In the genomic region with DNA sequence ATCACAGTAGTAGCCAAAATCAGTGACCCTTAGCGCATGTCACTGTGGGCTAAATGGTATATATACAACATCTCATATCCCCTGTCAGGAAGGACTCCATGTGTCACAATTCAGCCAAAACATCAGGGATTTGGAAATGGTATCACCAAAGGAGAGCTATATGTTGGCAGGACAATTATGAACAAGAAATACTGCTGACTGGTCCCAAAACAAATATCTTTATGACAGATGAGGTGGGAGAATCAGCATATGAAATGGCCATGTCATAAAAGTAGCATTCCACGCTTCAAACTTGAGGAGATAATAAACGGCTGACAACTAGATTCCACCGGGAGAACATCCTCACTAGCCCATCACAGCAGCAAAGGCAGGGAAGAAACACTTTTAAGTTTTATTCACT, we compare ENCODE assay signal across 32 cellular contexts.
"Had no signal": no experiment of that assay in that cellular context is flagged by ENCODE, and none has a peak within 500 bp of the region (broad histone marks: within the 10 kb centered on the region; RNA-seq: fewer than 3 reads in every experiment).

No MANE protein-coding gene starts in this region.

- H3K36me3 ChIP-seq: ascending aorta, cardiac muscle cell had no signal

- H3K9me3 Mint-ChIP-seq: activated CD4-positive, alpha-beta T cell treated with anti-CD3 and anti-CD28 coated beads, Interleukin-2, amount 10 ng/mL, durations not matched to agents 24 days and 14 days; activated naive CD8-positive, alpha-beta T cell treated with anti-CD3 and anti-CD28 coated beads, Interleukin-2, amount 10 ng/mL, durations not matched to agents 7 days and 5 days; activated T-cell treated with anti-CD3 and anti-CD28 coated beads, Interleukin-2, amount 50 U/mL, for 24 hours; activated T-helper 2 cell treated with anti-CD3 and anti-CD28 coated beads, Interferon-gamma antibody, Interleukin-2, Interleukin-4, amounts not matched to agents 10 μg/mL and 5 μg/mL and 100 μg/mL, durations not matched to agents 14 hours and 24 hours and 36 hours had no signal

- H2AFZ ChIP-seq: PC-9 had no signal

- H3K4me3 ChIP-seq: ascending aorta, cardiac muscle cell, PC-9 had no signal

- H3K27me3 ChIP-seq: ascending aorta, cardiac muscle cell had no signal

- H3K4me2 ChIP-seq: PC-9 had no signal

- H3K27ac Mint-ChIP-seq: activated CD4-positive, alpha-beta T cell treated with anti-CD3 and anti-CD28 coated beads, Interleukin-2, amount 10 ng/mL, durations not matched to agents 24 days and 14 days; activated CD8-positive, alpha-beta T cell treated with anti-CD3 and anti-CD28 coated beads, Interleukin-2, amount 10 ng/mL, durations not matched to agents 7 days and 5 days; activated naive CD4-positive, alpha-beta T cell treated with anti-CD3 and anti-CD28 coated beads, Interleukin-2, amount 50 U/mL, for 24 hours; activated naive CD8-positive, alpha-beta T cell treated with anti-CD3 and anti-CD28 coated beads, Interleukin-2, amount 10 ng/mL, durations not matched to agents 7 days and 5 days; activated T-cell treated with anti-CD3 and anti-CD28 coated beads, Interleukin-2, amount 50 U/mL, for 24 hours; activated T-helper 2 cell treated with anti-CD3 and anti-CD28 coated beads, Interferon-gamma antibody, Interleukin-2, Interleukin-4, amounts not matched to agents 10 μg/mL and 5 μg/mL and 100 μg/mL, durations not matched to agents 14 hours and 24 hours and 36 hours had no signal

- H3K4me3 Mint-ChIP-seq: activated CD4-positive, alpha-beta T cell treated with anti-CD3 and anti-CD28 coated beads, Interleukin-2, amount 10 ng/mL, durations not matched to agents 24 days and 14 days; activated CD8-positive, alpha-beta T cell treated with anti-CD3 and anti-CD28 coated beads, Interleukin-2, amount 10 ng/mL, durations not matched to agents 7 days and 5 days; activated naive CD4-positive, alpha-beta T cell treated with anti-CD3 and anti-CD28 coated beads, Interleukin-2, amount 50 U/mL, for 24 hours; activated naive CD8-positive, alpha-beta T cell treated with anti-CD3 and anti-CD28 coated beads, Interleukin-2, amount 10 ng/mL, durations not matched to agents 7 days and 5 days; activated T-cell treated with anti-CD3 and anti-CD28 coated beads, Interleukin-2, amount 50 U/mL, for 24 hours; central memory CD8-positive, alpha-beta T cell had no signal

- H3K9me3 ChIP-seq: ascending aorta had no signal

- FAIRE-seq: RCC 7860 had no signal

- H3K27ac ChIP-seq: ascending aorta, cardiac muscle cell, PC-9, RWPE1, VCaP had no signal

- H3K36me3 Mint-ChIP-seq: activated naive CD4-positive, alpha-beta T cell treated with anti-CD3 and anti-CD28 coated beads, Interleukin-2, amount 50 U/mL, for 24 hours; activated naive CD8-positive, alpha-beta T cell treated with anti-CD3 and anti-CD28 coated beads, Interleukin-2, amount 10 ng/mL, durations not matched to agents 7 days and 5 days had no signal

- H3K4me1 Mint-ChIP-seq: activated CD4-positive, alpha-beta T cell treated with anti-CD3 and anti-CD28 coated beads, Interleukin-2, amount 10 ng/mL, durations not matched to agents 24 days and 14 days; activated naive CD4-positive, alpha-beta T cell treated with anti-CD3 and anti-CD28 coated beads, Interleukin-2, amount 50 U/mL, for 24 hours; activated naive CD8-positive, alpha-beta T cell treated with anti-CD3 and anti-CD28 coated beads, Interleukin-2, amount 10 ng/mL, durations not matched to agents 7 days and 5 days; central memory CD8-positive, alpha-beta T cell had no signal

- DNase-seq: activated CD4-positive, alpha-beta T cell treated with anti-CD3 and anti-CD28 coated beads for 1 hour; activated CD4-positive, alpha-beta T cell treated with anti-CD3 and anti-CD28 coated beads, Interleukin-2, amount 10 ng/mL, durations not matched to agents 24 days and 14 days; activated CD4-positive, alpha-beta T cell treated with anti-CD3 and anti-CD28 coated beads, Interleukin-2, amount 50 U/mL, for 4 hours; activated CD4-positive, CD25-positive, alpha-beta regulatory T cell; activated CD8-positive, alpha-beta T cell treated with anti-CD3 and anti-CD28 coated beads, Interleukin-2, amount 10 ng/mL, durations not matched to agents 7 days and 5 days; activated gamma-delta T cell; activated naive CD4-positive, alpha-beta T cell treated with Interleukin-2 at 50 U/mL for 16 hours; activated naive CD8-positive, alpha-beta T cell treated with anti-CD3 and anti-CD28 coated beads, Interleukin-2, amount 10 ng/mL, durations not matched to agents 7 days and 5 days; activated T-cell treated with anti-CD3 and anti-CD28 coated beads, Interleukin-2, amount 50 U/mL, for 24 hours; amygdala; Karpas-422; NCI-H1105; NCI-H1417 treated with DMSO at 0.1 percent for 48 hours; NCI-H187 treated with DMSO at 0.1 percent for 48 hours; NCI-H2081 treated with DMSO at 0.1 percent for 48 hours; NCI-H226; NCI-H446 treated with DMSO at 0.1 percent for 48 hours; NCI-H524; PC-9; SIG-M5; SW 1271; T-helper 1 cell; T-helper 2 cell; T-helper 9 cell had no signal

- H3K27me3 Mint-ChIP-seq: activated CD4-positive, alpha-beta T cell treated with anti-CD3 and anti-CD28 coated beads, Interleukin-2, amount 10 ng/mL, durations not matched to agents 24 days and 14 days; activated naive CD4-positive, alpha-beta T cell treated with anti-CD3 and anti-CD28 coated beads, Interleukin-2, amount 50 U/mL, for 24 hours; activated naive CD8-positive, alpha-beta T cell treated with anti-CD3 and anti-CD28 coated beads, Interleukin-2, amount 10 ng/mL, durations not matched to agents 7 days and 5 days; activated T-cell treated with anti-CD3 and anti-CD28 coated beads, Interleukin-2, amount 50 U/mL, for 24 hours; central memory CD8-positive, alpha-beta T cell had no signal
